In the genomic region with DNA sequence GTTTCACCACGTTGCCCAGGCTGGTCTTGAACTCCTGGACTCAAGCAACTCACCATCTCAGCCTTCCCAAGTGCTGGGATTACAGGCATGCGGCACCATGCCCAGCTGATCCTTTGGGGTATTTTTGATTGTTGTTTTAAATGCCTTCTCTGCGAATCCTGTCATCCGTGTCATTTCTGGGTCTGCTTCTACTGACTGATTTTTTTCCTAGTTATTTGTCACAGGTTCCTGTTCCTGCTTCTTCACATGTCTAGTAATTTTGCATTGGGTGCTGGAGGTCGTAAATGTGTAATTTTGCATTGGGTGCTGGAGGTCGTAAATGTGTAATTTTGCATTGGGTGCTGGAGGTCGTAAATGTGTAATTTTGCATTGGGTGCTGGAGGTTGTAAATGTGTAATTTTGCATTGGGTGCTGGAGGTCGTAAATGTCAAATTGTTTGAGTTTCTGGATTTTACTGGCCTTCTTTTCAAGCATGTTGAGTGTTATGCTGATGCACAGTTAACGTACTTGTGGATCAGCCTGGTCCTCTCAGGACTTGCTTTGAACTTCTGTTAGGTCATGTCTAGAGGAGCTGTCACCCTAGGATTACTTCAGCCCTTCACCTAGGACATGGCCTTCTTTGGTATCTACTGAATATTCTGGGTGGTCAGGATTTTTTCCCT, we compare ENCODE assay signal across 8 cellular contexts. TPM values are rescaled to one million over a fixed set of nuclear protein-coding genes. Genes with fewer than 3 reads are reported as not detected.
"Had no signal": no experiment of that assay in that cellular context is flagged by ENCODE, and none has a peak within 500 bp of the region (broad histone marks: within the 10 kb centered on the region; RNA-seq: fewer than 3 reads in every experiment).

No MANE protein-coding gene starts in this region.

- H3K4me3 ChIP-seq: GM12878 had no signal

- DNase-seq: GDM1, GF-D8 had no signal

- FAIRE-seq: G401.6, GM12878, GM12891, GM12892, GM18507, GM19239 had no signal

- ATAC-seq: GM12878 had no signal

RNA-seq across cellular contexts. Expression of a gene that starts 4.1 kb away (rescaled TPM):
- total RNA-seq: GM12878 had no signal
- polyA plus RNA-seq: GM12878 had no signal
